ENCODE assay signal across 30 cellular contexts in the genomic region with DNA sequence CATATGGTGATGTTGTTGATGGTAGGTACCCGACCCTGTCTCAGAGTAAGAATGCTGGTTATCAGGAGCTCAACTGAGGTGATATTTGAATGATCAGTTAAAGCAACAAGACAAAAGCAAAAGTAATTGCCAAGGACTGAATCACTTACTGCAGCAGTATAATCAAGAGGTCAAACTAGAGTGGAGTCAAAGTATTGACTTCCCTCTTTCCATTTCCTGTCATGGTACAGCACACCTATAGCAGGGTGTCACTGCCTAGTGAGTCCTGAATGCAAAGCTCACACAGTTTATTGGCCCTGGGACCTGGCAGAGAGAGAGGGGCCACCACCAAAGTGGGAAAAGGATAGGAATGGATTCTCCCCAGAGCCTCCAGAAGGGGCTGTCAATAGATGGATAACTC.
"Had no signal": no experiment of that assay in that cellular context is flagged by ENCODE, and none has a peak within 500 bp of the region (broad histone marks: within the 10 kb centered on the region; RNA-seq: fewer than 3 reads in every experiment).

No MANE protein-coding gene starts in this region.

- H3K27ac ChIP-seq: neutrophil, ovary, parathyroid adenoma, psoas muscle, right lobe of liver, sigmoid colon, stomach, thoracic aorta, thyroid gland, tibial nerve, upper lobe of left lung, vagina had no signal

- H3K79me2 ChIP-seq: parathyroid adenoma had no signal

- FAIRE-seq: small intestine, urothelium cell line had no signal

- H3K9ac ChIP-seq: parathyroid adenoma had no signal

- H3K36me3 ChIP-seq: neutrophil, ovary, right lobe of liver, sigmoid colon, stomach, thoracic aorta, thyroid gland, tibial nerve, upper lobe of left lung, vagina had no signal

- H3K27me3 Mint-ChIP-seq: natural killer cell treated with Interleukin-12 subunit alpha and Interleukin-12 subunit beta and Interleukin-15 and Interleukin-18, amount 100 ng/mL, for 72 hours; progenitor cell of endocrine pancreas; stimulated activated naive B cell treated with anti-CD40 and anti-IgM and Interleukin-4, amounts not matched to agents 10 μg/mL and 1 μg/mL and 100 μg/mL, for 72 hours; stimulated activated naive CD8-positive, alpha-beta T cell treated with anti-CD3 and anti-CD28 coated beads, Interleukin-15, Interleukin-2, amounts not matched to agents 100 ng/mL and 50 ng/mL, for 24 hours had no signal

- H3K4me1 ChIP-seq: parathyroid adenoma, psoas muscle, right lobe of liver, sigmoid colon, stomach, thyroid gland, tibial nerve, upper lobe of left lung, vagina had no signal

- H3K36me3 Mint-ChIP-seq: natural killer cell treated with Interleukin-12 subunit alpha and Interleukin-12 subunit beta and Interleukin-15 and Interleukin-18, amount 100 ng/mL, for 72 hours; stimulated activated effector memory CD8-positive, alpha-beta T cell treated with anti-CD3 and anti-CD28 coated beads, Interleukin-12 subunit alpha, Interleukin-12 subunit beta, amount 100 ng/mL, for 72 hours had no signal

- H3K27me3 ChIP-seq: neutrophil, ovary, right lobe of liver, sigmoid colon, stomach, thyroid gland, tibial nerve, upper lobe of left lung, vagina had no signal

- DNase-seq: nephron progenitor cell; nucleus accumbens; ovary; posterior cingulate gyrus; psoas muscle; right cardiac atrium; right lobe of liver; sigmoid colon; small intestine; stimulated activated CD4-positive, alpha-beta T cell treated with anti-CD3 and anti-CD28 coated beads, Interleukin-15, amount 100 ng/mL, for 24 hours; stimulated activated CD4-positive, alpha-beta T cell treated with anti-CD3 and anti-CD28 coated beads, Interleukin-2, amount 100 ng/mL, for 24 hours; stimulated activated CD4-positive, alpha-beta T cell treated with anti-CD3 and anti-CD28 coated beads, Interleukin-2, amount 100 ng/mL, for 48 hours; stimulated activated CD4-positive, alpha-beta T cell treated with anti-CD3 and anti-CD28 coated beads, Interleukin-4, amount 100 ng/mL, for 24 hours; stimulated activated naive B cell treated with anti-CD40 and anti-IgM and Interleukin-4, amounts not matched to agents 10 μg/mL and 1 μg/mL and 100 μg/mL, for 72 hours; stimulated activated naive CD4-positive, alpha-beta T cell treated with Interleukin-2 at 50 U/mL for 16 hours; stomach; thyroid gland; trophoblast cell; upper lobe of left lung had no signal

- H3K9me3 Mint-ChIP-seq: neural crest cell had no signal

- H2AFZ ChIP-seq: parathyroid adenoma had no signal

- H3K4me1 Mint-ChIP-seq: nephron progenitor cell; neural crest cell; stimulated activated effector memory CD8-positive, alpha-beta T cell treated with anti-CD3 and anti-CD28 coated beads, Interleukin-12 subunit alpha, Interleukin-12 subunit beta, amount 100 ng/mL, for 72 hours; stimulated activated naive B cell treated with anti-CD40 and anti-IgM and Interleukin-4, amounts not matched to agents 10 μg/mL and 1 μg/mL and 100 μg/mL, for 72 hours had no signal

- H3K4me3 Mint-ChIP-seq: natural killer cell treated with Interleukin-12 subunit alpha and Interleukin-12 subunit beta and Interleukin-15 and Interleukin-18, amount 100 ng/mL, for 72 hours; nephron progenitor cell; neural crest cell; stimulated activated effector memory CD8-positive, alpha-beta T cell treated with anti-CD3 and anti-CD28 coated beads, Interleukin-12 subunit alpha, Interleukin-12 subunit beta, amount 100 ng/mL, for 72 hours; stimulated activated naive B cell treated with anti-CD40 and anti-IgM and Interleukin-4, amounts not matched to agents 10 μg/mL and 1 μg/mL and 100 μg/mL, for 72 hours; stimulated activated naive CD8-positive, alpha-beta T cell treated with anti-CD3 and anti-CD28 coated beads, Interleukin-15, Interleukin-2, amounts not matched to agents 100 ng/mL and 50 ng/mL, for 24 hours had no signal

- H3K9me3 ChIP-seq: neutrophil, ovary, psoas muscle, right lobe of liver, stomach, thoracic aorta, thyroid gland, tibial nerve, upper lobe of left lung, vagina had no signal

- H3K4me3 ChIP-seq: ovary, psoas muscle, right lobe of liver, sigmoid colon, stomach, thoracic aorta, thyroid gland, tibial nerve, upper lobe of left lung, vagina had no signal

- ATAC-seq: natural killer cell treated with Interleukin-12 subunit alpha and Interleukin-12 subunit beta and Interleukin-15 and Interleukin-18, amount 100 ng/mL, for 72 hours; psoas muscle; right cardiac atrium; right lobe of liver; stimulated activated effector memory CD8-positive, alpha-beta T cell treated with anti-CD3 and anti-CD28 coated beads, Interleukin-12 subunit alpha, Interleukin-12 subunit beta, amount 100 ng/mL, for 72 hours; stimulated activated naive B cell treated with anti-CD40 and anti-IgM and Interleukin-4, amounts not matched to agents 10 μg/mL and 1 μg/mL and 100 μg/mL, for 72 hours had no signal

- H3K27ac Mint-ChIP-seq: natural killer cell treated with Interleukin-12 subunit alpha and Interleukin-12 subunit beta and Interleukin-15 and Interleukin-18, amount 100 ng/mL, for 72 hours; nephron progenitor cell; progenitor cell of endocrine pancreas; stimulated activated effector memory CD8-positive, alpha-beta T cell treated with anti-CD3 and anti-CD28 coated beads, Interleukin-12 subunit alpha, Interleukin-12 subunit beta, amount 100 ng/mL, for 72 hours; stimulated activated naive B cell treated with anti-CD40 and anti-IgM and Interleukin-4, amounts not matched to agents 10 μg/mL and 1 μg/mL and 100 μg/mL, for 72 hours; stimulated activated naive CD8-positive, alpha-beta T cell treated with anti-CD3 and anti-CD28 coated beads, Interleukin-15, Interleukin-2, amounts not matched to agents 100 ng/mL and 50 ng/mL, for 24 hours had no signal
